In the genomic region with DNA sequence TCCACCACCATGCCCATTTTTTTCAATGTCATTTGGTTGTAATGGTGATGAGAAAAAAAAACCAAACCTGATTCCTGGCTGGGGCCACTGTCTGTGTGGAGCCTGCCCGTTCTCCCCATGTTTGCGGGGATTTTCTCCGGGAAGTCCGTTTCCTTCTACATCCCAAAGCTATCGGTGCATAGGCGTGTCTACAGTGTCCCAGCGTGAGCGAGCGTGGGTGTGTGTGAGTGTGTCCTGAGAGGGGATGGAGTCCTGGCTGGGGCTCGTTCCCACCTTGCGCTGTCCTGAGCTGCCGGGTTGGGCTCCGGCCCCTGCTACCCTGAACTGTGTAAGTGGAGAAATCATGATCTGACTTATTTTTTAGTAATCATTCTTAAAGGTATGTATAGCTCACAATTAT, we compare ENCODE assay signal across 13 cellular contexts. TPM values are rescaled to one million over a fixed set of nuclear protein-coding genes. Genes with fewer than 3 reads are reported as not detected.
A peak's percentile ranks its signal among the peaks of the same experiment; 100 is the strongest.
DNase-seq lines count a peak whose midpoint lies in the region; ATAC-seq and TF ChIP-seq lines count a peak whose summit lies in the region.
"Had no signal": no experiment of that assay in that cellular context is flagged by ENCODE, and none has a peak within 500 bp of the region (broad histone marks: within the 10 kb centered on the region; RNA-seq: fewer than 3 reads in every experiment).

No MANE protein-coding gene starts in this region.

- no peaks in the 10 kb centered on the region for H3K36me3 ChIP-seq in BLaER1
- H3K36me3 ChIP-seq in BLaER1 treated with 17β-estradiol and CSF1 and Interleukin-3, amounts not matched to agents 10 nM and 100 nM: no peaks in the 10 kb centered on the region
- H3K36me3 ChIP-seq: BE2C had no signal

- DNase-seq in left lobe of liver (ENCODE audit: low spot score) (peak; percentile 35), type B pancreatic cell (ENCODE audit: extremely low spot score, unreplicated experiment) (peak; percentile 42), DMS53 treated with DMSO at 0.1 percent for 48 hours (lab: John Stamatoyannopoulos, UW; ENCODE audit: unreplicated experiment) (no peak)
- DNase-seq in stimulated activated CD4-positive, alpha-beta T cell treated with anti-CD3 and anti-CD28 coated beads, Interleukin-4, amount 100 ng/mL, for 4 hours: no peak
- DNase-seq: BE2C; Caco-2; CD8-positive, alpha-beta memory T cell; DMS53; GM23248; IMR-90 had no signal

- no peak overlapping the region for H3K9ac ChIP-seq in BLaER1
- H3K9ac ChIP-seq in BLaER1 treated with 17β-estradiol and CSF1 and Interleukin-3, amounts not matched to agents 10 nM and 100 nM: no peak overlapping the region
- H3K9ac ChIP-seq: GM23248 had no signal

- peaks cover 4% of the 10 kb centered on the region for H3K9me3 Mint-ChIP-seq in type B pancreatic cell
- H3K9me3 Mint-ChIP-seq: CD8-positive, alpha-beta memory T cell had no signal

- peaks cover 83% of the 10 kb centered on the region for H3K4me1 ChIP-seq in BLaER1
- H3K4me1 ChIP-seq in BLaER1 treated with 17β-estradiol and CSF1 and Interleukin-3, amounts not matched to agents 10 nM and 100 nM: peaks cover 52 to 93% (median 88%) of the 10 kb centered on the region in 10 experiments
- H3K4me1 ChIP-seq: A549, BE2C had no signal

- peak overlapping the region; percentile 74 for H3K4me2 ChIP-seq in BLaER1
- H3K4me2 ChIP-seq in BLaER1 treated with 17β-estradiol and CSF1 and Interleukin-3, amounts not matched to agents 10 nM and 100 nM: peak overlapping the region in 10 of 11 experiments; percentile 12 to 83 (median 63); a peak in 19 of 22 replicates
- H3K4me2 ChIP-seq: A549 had no signal

- H3K27ac Mint-ChIP-seq in type B pancreatic cell: no peak overlapping the region
- H3K27ac Mint-ChIP-seq: CD8-positive, alpha-beta memory T cell had no signal

- H3K9me3 ChIP-seq in BLaER1: no peaks in the 10 kb centered on the region
- H3K9me3 ChIP-seq in BLaER1 treated with 17β-estradiol and CSF1 and Interleukin-3, amounts not matched to agents 10 nM and 100 nM (replicated peaks in 1 of 11): no peaks in the 10 kb centered on the region
- H3K9me3 ChIP-seq: A549, BE2C, Caco-2 had no signal

- no peaks in the 10 kb centered on the region for H3K36me3 Mint-ChIP-seq in type B pancreatic cell

- H4K20me1 ChIP-seq in BLaER1: no peaks in the 10 kb centered on the region
- H4K20me1 ChIP-seq in BLaER1 treated with 17β-estradiol and CSF1 and Interleukin-3, amounts not matched to agents 10 nM and 100 nM: no peaks in the 10 kb centered on the region

- H3K27ac ChIP-seq in BLaER1: no peak overlapping the region
- no peak overlapping the region for H3K27ac ChIP-seq in BLaER1 treated with 17β-estradiol and CSF1 and Interleukin-3, amounts not matched to agents 10 nM and 100 nM
- H3K27ac ChIP-seq: A549, GM23248 had no signal

- TF ChIP-seq CTCF in type B pancreatic cell (conservative IDR thresholded peaks at IDR 0.05): no peak

- ATAC-seq in left lobe of liver: no peak
- ATAC-seq: A549 had no signal

- H3K4me1 Mint-ChIP-seq in type B pancreatic cell (ENCODE audit: unreplicated experiment): peaks cover 14% of the 10 kb centered on the region

- H3K27me3 Mint-ChIP-seq in type B pancreatic cell: peaks cover 5% of the 10 kb centered on the region

- H3K27me3 ChIP-seq in BLaER1: no peaks in the 10 kb centered on the region
- no peaks in the 10 kb centered on the region for H3K27me3 ChIP-seq in BLaER1 treated with 17β-estradiol and CSF1 and Interleukin-3, amounts not matched to agents 10 nM and 100 nM
- H3K27me3 ChIP-seq: BE2C had no signal

- no peak overlapping the region for H3K4me3 ChIP-seq in BLaER1
- no peak overlapping the region for H3K4me3 ChIP-seq in BLaER1 treated with 17β-estradiol and CSF1 and Interleukin-3, amounts not matched to agents 10 nM and 100 nM
- H3K4me3 ChIP-seq: A549, GM23248 had no signal

- H3K4me3 Mint-ChIP-seq in type B pancreatic cell: no peak overlapping the region
- H3K4me3 Mint-ChIP-seq: CD8-positive, alpha-beta memory T cell had no signal

RNA-seq across cellular contexts. Expression of a gene that starts 7.3 kb away (rescaled TPM):
- total RNA-seq in left lobe of liver: 1.5 TPM
- total RNA-seq in type B pancreatic cell (ENCODE audit: low replicate concordance): 1.2 and 2.5 TPM in 2 replicates
- total RNA-seq: GM23248 had no signal

RNA-seq across cellular contexts. Expression of a gene that starts 36.6 kb away (rescaled TPM):
- total RNA-seq in left lobe of liver (11.7 TPM), type B pancreatic cell (ENCODE audit: low replicate concordance) (9.0 and 11.5 TPM in 2 replicates)

RNA-seq across cellular contexts. Expression of a gene that starts 42.3 kb away (rescaled TPM):
- total RNA-seq in left lobe of liver: 38.9 TPM
- total RNA-seq in type B pancreatic cell (ENCODE audit: low replicate concordance): 59.5 and 69.0 TPM in 2 replicates

Comparison
In these comparisons a context has a peak if more than half of its experiments do, and no peak if none do; other contexts are left out.
1. DNase-seq: peak in left lobe of liver (single experiment) and type B pancreatic cell (single experiment); none in stimulated activated CD4-positive, alpha-beta T cell treated with anti-CD3 and anti-CD28 coated beads, Interleukin-4, amount 100 ng/mL, for 4 hours (0 of 2) and DMS53 treated with DMSO at 0.1 percent for 48 hours (single experiment).